In the genomic region with DNA sequence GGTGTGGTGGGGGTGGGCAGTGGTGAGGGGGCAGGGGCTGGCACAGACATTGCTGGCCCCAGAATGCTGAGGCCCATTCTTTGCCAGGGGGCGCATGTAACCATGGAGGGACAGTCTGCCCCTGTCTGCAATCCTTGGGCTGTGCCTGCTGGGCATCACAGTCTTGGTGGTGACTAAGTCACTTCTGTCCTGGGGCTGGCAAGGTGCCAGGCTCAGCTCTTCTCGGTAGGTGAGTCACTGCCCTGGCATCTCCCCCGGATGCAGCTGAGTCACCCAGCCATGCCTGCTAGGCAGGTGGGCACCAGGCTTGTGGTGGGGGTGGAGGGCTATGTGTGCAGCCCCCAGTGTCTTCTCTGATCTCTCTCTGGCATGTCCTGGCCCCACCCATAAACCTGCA, we compare ENCODE assay signal across 8 cellular contexts. TPM values are rescaled to one million over a fixed set of nuclear protein-coding genes. Genes with fewer than 3 reads are reported as not detected.
DNase-seq lines count a peak whose midpoint lies in the region; ATAC-seq lines count a peak whose summit lies in the region.

No MANE protein-coding gene starts in this region.

- ATAC-seq in stimulated activated effector memory CD8-positive, alpha-beta T cell treated with anti-CD3 and anti-CD28 coated beads, Interleukin-12 subunit alpha, Interleukin-12 subunit beta, amount 100 ng/mL, for 72 hours: peak; percentile 75
- no peak for ATAC-seq in sciatic nerve

- peak; percentile 95 for DNase-seq in EH (ENCODE audit: low read depth)
- DNase-seq in NCI-H2171 (lab: John Stamatoyannopoulos, UW): peak; percentile 62
- DNase-seq in activated CD4-positive, alpha-beta T cell treated with anti-CD3 and anti-CD28 coated beads, Interleukin-2, amount 50 U/mL, for 4 hours: peak; percentile 90 to 91
- peak; percentile 94 for DNase-seq in mucosa of gallbladder (ENCODE audit: low spot score)
- DNase-seq in stimulated activated effector memory CD8-positive, alpha-beta T cell treated with anti-CD3 and anti-CD28 coated beads, Interleukin-12 subunit alpha, Interleukin-12 subunit beta, amount 100 ng/mL, for 72 hours (ENCODE audit: low spot score in 2 of 2): peak; percentile 70 to 90
- DNase-seq in sciatic nerve (ENCODE audit: low spot score): no peak
- no peak for DNase-seq in SK-N-DZ (ENCODE audit: low spot score)

- peaks cover 53% of the 10 kb centered on the region for H3K4me1 Mint-ChIP-seq in dendritic cell treated with granulocyte-macrophage colony-stimulating factor and Interleukin-4, amounts not matched to agents 40 ng/mL and 50 ng/mL, for 4 days (ENCODE audit: low read depth)
- peaks cover 22% of the 10 kb centered on the region for H3K4me1 Mint-ChIP-seq in stimulated activated effector memory CD8-positive, alpha-beta T cell treated with anti-CD3 and anti-CD28 coated beads, Interleukin-12 subunit alpha, Interleukin-12 subunit beta, amount 100 ng/mL, for 72 hours

- no peak overlapping the region for H3K4me3 Mint-ChIP-seq in dendritic cell treated with granulocyte-macrophage colony-stimulating factor and Interleukin-4, amounts not matched to agents 40 ng/mL and 50 ng/mL, for 4 days
- no peak overlapping the region for H3K4me3 Mint-ChIP-seq in stimulated activated effector memory CD8-positive, alpha-beta T cell treated with anti-CD3 and anti-CD28 coated beads, Interleukin-12 subunit alpha, Interleukin-12 subunit beta, amount 100 ng/mL, for 72 hours

- peaks cover 19% of the 10 kb centered on the region for H3K36me3 Mint-ChIP-seq in dendritic cell treated with granulocyte-macrophage colony-stimulating factor and Interleukin-4, amounts not matched to agents 40 ng/mL and 50 ng/mL, for 4 days (ENCODE audit: low read depth)
- peaks cover 35% of the 10 kb centered on the region for H3K36me3 Mint-ChIP-seq in stimulated activated effector memory CD8-positive, alpha-beta T cell treated with anti-CD3 and anti-CD28 coated beads, Interleukin-12 subunit alpha, Interleukin-12 subunit beta, amount 100 ng/mL, for 72 hours

- H3K9me3 Mint-ChIP-seq in dendritic cell treated with granulocyte-macrophage colony-stimulating factor and Interleukin-4, amounts not matched to agents 40 ng/mL and 50 ng/mL, for 4 days: no peaks in the 10 kb centered on the region
- no peaks in the 10 kb centered on the region for H3K9me3 Mint-ChIP-seq in stimulated activated effector memory CD8-positive, alpha-beta T cell treated with anti-CD3 and anti-CD28 coated beads, Interleukin-12 subunit alpha, Interleukin-12 subunit beta, amount 100 ng/mL, for 72 hours

- peaks cover 4% of the 10 kb centered on the region for H3K27me3 Mint-ChIP-seq in dendritic cell treated with granulocyte-macrophage colony-stimulating factor and Interleukin-4, amounts not matched to agents 40 ng/mL and 50 ng/mL, for 4 days

- intact Hi-C loops in dendritic cell treated with granulocyte-macrophage colony-stimulating factor and Interleukin-4, amounts not matched to agents 40 ng/mL and 50 ng/mL, for 4 days (cut with micrococcal nuclease): no loop called here
- intact Hi-C loops in sciatic nerve (cut with DNase I): no loop called here

- H3K27ac Mint-ChIP-seq in dendritic cell treated with granulocyte-macrophage colony-stimulating factor and Interleukin-4, amounts not matched to agents 40 ng/mL and 50 ng/mL, for 4 days: peak overlapping the region; percentile 43
- no peak overlapping the region for H3K27ac Mint-ChIP-seq in stimulated activated effector memory CD8-positive, alpha-beta T cell treated with anti-CD3 and anti-CD28 coated beads, Interleukin-12 subunit alpha, Interleukin-12 subunit beta, amount 100 ng/mL, for 72 hours

RNA-seq across cellular contexts. Expression of a gene that starts 5.6 kb away (rescaled TPM):
- total RNA-seq in mucosa of gallbladder (39.4 TPM), sciatic nerve (74.4 TPM)
- polyA plus RNA-seq in SK-N-DZ (2014; cell fraction: cytosol; rRNA removed): 42.3 and 43.5 TPM in 2 replicates
- polyA plus RNA-seq in SK-N-DZ (2014; cell fraction: nucleus; rRNA removed): 27.0 and 42.6 TPM in 2 replicates

RNA-seq across cellular contexts. Expression of a gene that starts 26.9 kb away (rescaled TPM):
- total RNA-seq in mucosa of gallbladder (6.8 TPM), sciatic nerve (1.0 TPM)
- polyA plus RNA-seq in SK-N-DZ (2014; cell fraction: cytosol; rRNA removed): 87.3 and 102 TPM in 2 replicates
- 47.1 and 49.5 TPM in 2 replicates for polyA plus RNA-seq in SK-N-DZ (2014; cell fraction: nucleus; rRNA removed)

RNA-seq across cellular contexts. Expression of a gene that starts 50.0 kb away (rescaled TPM):
- total RNA-seq in mucosa of gallbladder (1.9 TPM), sciatic nerve (not detected)
- 0.30 TPM in 1 of 2 replicates, not detected in the other for polyA plus RNA-seq in SK-N-DZ (2014; cell fraction: cytosol; rRNA removed)
- not detected in 2 replicates for polyA plus RNA-seq in SK-N-DZ (2014; cell fraction: nucleus; rRNA removed)

Comparison
In these comparisons a context has a peak if more than half of its experiments do, and no peak if none do; other contexts are left out.
1. DNase-seq: peak in EH (single experiment), NCI-H2171 (single experiment), activated CD4-positive, alpha-beta T cell treated with anti-CD3 and anti-CD28 coated beads, Interleukin-2, amount 50 U/mL, for 4 hours (2 of 2), mucosa of gallbladder (single experiment) and stimulated activated effector memory CD8-positive, alpha-beta T cell treated with anti-CD3 and anti-CD28 coated beads, Interleukin-12 subunit alpha, Interleukin-12 subunit beta, amount 100 ng/mL, for 72 hours (2 of 2); none in sciatic nerve (single experiment) and SK-N-DZ (single experiment).